8 cellular contexts compared by ENCODE assay signal in the genomic region with DNA sequence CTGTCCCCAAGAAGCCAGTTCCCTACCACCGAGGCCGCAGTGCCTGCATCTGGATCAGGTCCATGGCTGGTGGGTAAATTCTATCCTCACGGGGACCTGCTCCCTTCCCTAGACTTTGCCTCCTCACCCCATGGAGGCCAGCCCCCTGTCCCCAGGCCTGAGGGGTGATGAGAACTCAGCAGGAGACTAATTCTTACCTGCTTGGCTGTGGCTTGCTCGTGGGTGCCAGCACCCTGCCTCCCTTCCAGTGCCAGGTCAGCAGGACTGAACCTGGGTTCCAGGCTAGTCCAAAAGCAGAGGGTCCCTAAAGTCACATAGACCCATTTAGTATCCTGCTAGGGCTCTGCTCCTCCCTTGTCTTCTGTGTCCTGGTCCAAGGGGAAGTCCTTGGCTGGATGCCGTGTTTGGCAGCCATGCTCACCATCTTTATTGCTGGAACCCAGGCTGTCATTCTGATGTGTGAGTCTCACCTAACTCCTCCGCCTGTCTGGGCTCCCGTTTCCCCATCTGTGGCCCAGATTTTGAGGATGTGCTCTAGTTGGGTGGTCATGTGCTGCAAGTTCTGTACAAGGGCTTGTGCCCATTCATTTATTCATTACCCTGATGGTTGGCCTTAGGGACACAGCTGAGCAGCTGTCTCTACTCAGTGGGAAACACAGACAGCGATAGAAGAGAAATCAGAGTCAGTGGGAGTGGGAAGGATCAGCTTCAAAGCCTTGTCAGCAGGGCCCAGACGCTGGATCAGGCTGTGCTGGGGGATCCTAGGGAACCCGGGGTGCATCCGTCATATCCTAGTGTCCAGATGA. TPM values are rescaled to one million over a fixed set of nuclear protein-coding genes. Genes with fewer than 3 reads are reported as not detected.
DNase-seq lines count a peak whose midpoint lies in the region; ATAC-seq and TF ChIP-seq lines count a peak whose summit lies in the region.

No MANE protein-coding gene starts in this region.

- H3K4me3 ChIP-seq in BLaER1: peak overlapping the region; percentile 81

- peak; percentile 6 for ATAC-seq in HG02852 (IDR thresholded peaks at IDR 0.05; ENCODE audit: unreplicated experiment)
- ATAC-seq in activated naive CD4-positive, alpha-beta T cell treated with anti-CD3 and anti-CD28 coated beads, Interleukin-2, amount 50 U/mL, for 72 hours: no peak
- ATAC-seq in left ventricle myocardium superior: peak; percentile 59
- no peak for ATAC-seq in GM18861 (IDR thresholded peaks at IDR 0.05; ENCODE audit: unreplicated experiment)

- DNase-seq in activated naive CD4-positive, alpha-beta T cell treated with anti-CD3 and anti-CD28 coated beads, Interleukin-2, amount 50 U/mL, for 72 hours (ENCODE audit: low spot score in 2 of 2): peak in 1 of 2 donors; percentile 62
- DNase-seq in left ventricle myocardium superior (peak; percentile 78), progenitor cell of endocrine pancreas (ENCODE audit: low spot score, unreplicated experiment) (no peak), HK-2 (ENCODE audit: unreplicated experiment) (no peak), NCI-H187 treated with DMSO at 0.1 percent for 48 hours (lab: John Stamatoyannopoulos, UW) (no peak)

- no peaks in the 10 kb centered on the region for H3K27me3 Mint-ChIP-seq in progenitor cell of endocrine pancreas

- H3K4me1 ChIP-seq in BLaER1: peaks cover 24% of the 10 kb centered on the region

- H3K27ac Mint-ChIP-seq in activated naive CD4-positive, alpha-beta T cell treated with anti-CD3 and anti-CD28 coated beads, Interleukin-2, amount 50 U/mL, for 72 hours: peak overlapping the region; percentile 69 to 80
- H3K27ac Mint-ChIP-seq in progenitor cell of endocrine pancreas: peak overlapping the region; percentile 88

- no peaks in the 10 kb centered on the region for H3K9me3 Mint-ChIP-seq in activated naive CD4-positive, alpha-beta T cell treated with anti-CD3 and anti-CD28 coated beads, Interleukin-2, amount 50 U/mL, for 72 hours
- no peaks in the 10 kb centered on the region for H3K9me3 Mint-ChIP-seq in progenitor cell of endocrine pancreas (ENCODE audit: low read depth)

- peak overlapping the region; percentile 77 for H3K27ac ChIP-seq in BLaER1

- no peaks in the 10 kb centered on the region for H3K9me3 ChIP-seq in BLaER1

- H3K9ac ChIP-seq in BLaER1: peak overlapping the region; percentile 75

- peak overlapping the region; percentile 86 for H3K4me3 Mint-ChIP-seq in progenitor cell of endocrine pancreas (ENCODE audit: low read depth)

- no peaks in the 10 kb centered on the region for H3K36me3 ChIP-seq in BLaER1

- H3K4me2 ChIP-seq in BLaER1: peak overlapping the region; percentile 96

- peaks cover 16% of the 10 kb centered on the region for H4K20me1 ChIP-seq in BLaER1

- intact Hi-C loops in left ventricle myocardium superior (cut with micrococcal nuclease): no loop called here

- H3K4me1 Mint-ChIP-seq in progenitor cell of endocrine pancreas (ENCODE audit: low read depth): peaks cover 10% of the 10 kb centered on the region

- no peak for TF ChIP-seq CTCF in progenitor cell of endocrine pancreas (IDR thresholded peaks at IDR 0.05; ENCODE audit: unreplicated experiment)

- peaks cover 0 to 9% of the 10 kb centered on the region in 2 donors for H3K36me3 Mint-ChIP-seq in activated naive CD4-positive, alpha-beta T cell treated with anti-CD3 and anti-CD28 coated beads, Interleukin-2, amount 50 U/mL, for 72 hours
- H3K36me3 Mint-ChIP-seq in progenitor cell of endocrine pancreas (ENCODE audit: insufficient read depth): peaks cover 3% of the 10 kb centered on the region

- no peaks in the 10 kb centered on the region for H3K27me3 ChIP-seq in BLaER1

RNA-seq across cellular contexts. Expression of a gene that starts 0.9 kb away (rescaled TPM):
- total RNA-seq in activated naive CD4-positive, alpha-beta T cell treated with anti-CD3 and anti-CD28 coated beads, Interleukin-2, amount 50 U/mL, for 72 hours: 10 to 100 TPM; 14.7 to 14.9 TPM
- total RNA-seq in left ventricle myocardium superior (34.4 TPM), progenitor cell of endocrine pancreas (47.7 and 48.0 TPM in 2 replicates)

RNA-seq across cellular contexts. Expression of a gene that starts 24.4 kb away (rescaled TPM):
- total RNA-seq in activated naive CD4-positive, alpha-beta T cell treated with anti-CD3 and anti-CD28 coated beads, Interleukin-2, amount 50 U/mL, for 72 hours: 10 to 100 TPM; 24.2 to 28.5 TPM
- total RNA-seq in left ventricle myocardium superior (11.5 TPM), progenitor cell of endocrine pancreas (9.8 and 11.0 TPM in 2 replicates)

RNA-seq across cellular contexts. Expression of a gene that starts 44.4 kb away (rescaled TPM):
- total RNA-seq in activated naive CD4-positive, alpha-beta T cell treated with anti-CD3 and anti-CD28 coated beads, Interleukin-2, amount 50 U/mL, for 72 hours: not detected
- not detected for total RNA-seq in left ventricle myocardium superior
- not detected in 2 replicates for total RNA-seq in progenitor cell of endocrine pancreas

Comparison
In these comparisons a context has a peak if more than half of its experiments do, and no peak if none do; other contexts are left out.
1. ATAC-seq: peak in HG02852 (single experiment) and left ventricle myocardium superior (single experiment); none in activated naive CD4-positive, alpha-beta T cell treated with anti-CD3 and anti-CD28 coated beads, Interleukin-2, amount 50 U/mL, for 72 hours (0 of 2) and GM18861 (single experiment).